Comparison of ENCODE assay signal across 10 cellular contexts in the genomic region with DNA sequence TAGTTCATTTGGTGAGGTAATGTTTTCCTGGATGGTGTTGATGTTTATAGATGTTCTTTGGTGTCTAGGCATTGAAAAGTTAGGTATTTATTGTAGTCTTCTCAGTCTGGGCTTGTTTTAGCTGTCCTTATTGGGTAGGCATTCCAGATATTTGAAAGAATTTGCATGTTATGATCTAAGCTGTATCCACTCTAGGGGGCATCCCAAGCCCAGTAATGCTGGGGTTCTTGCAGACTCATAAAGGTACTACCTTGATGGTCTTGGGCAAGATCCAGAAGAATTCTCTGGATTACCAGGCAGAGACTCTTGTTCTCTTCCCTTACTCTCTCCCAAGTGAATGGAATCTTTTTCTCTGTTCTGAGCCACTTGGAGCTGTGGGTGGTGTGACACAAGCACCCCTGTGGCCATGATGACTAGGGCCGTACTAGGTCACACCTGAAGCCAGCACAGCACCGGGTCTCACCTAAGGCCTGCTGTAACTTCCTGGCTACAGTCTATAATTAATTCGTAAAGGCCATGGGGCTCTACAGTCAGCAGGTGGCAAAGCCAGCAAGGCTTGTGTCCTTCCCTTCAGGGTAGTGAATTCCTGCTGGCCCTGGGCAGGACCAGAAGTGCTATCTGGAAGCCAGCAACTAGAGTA.
DNase-seq lines count a peak whose midpoint lies in the region; ATAC-seq and TF ChIP-seq lines count a peak whose summit lies in the region.
"Had no signal": no experiment of that assay in that cellular context is flagged by ENCODE, and none has a peak within 500 bp of the region (broad histone marks: within the 10 kb centered on the region; RNA-seq: fewer than 3 reads in every experiment).

No MANE protein-coding gene starts in this region.

- H3K27me3 Mint-ChIP-seq in activated naive CD8-positive, alpha-beta T cell treated with anti-CD3 and anti-CD28 coated beads, Interleukin-2, amount 50 U/mL, for 24 hours: peaks cover 4% of the 10 kb centered on the region
- peaks cover 43% of the 10 kb centered on the region for H3K27me3 Mint-ChIP-seq in activated naive CD8-positive, alpha-beta T cell treated with anti-CD3 and anti-CD28 coated beads for 36 hours

- 90% methylated on average over 3 of the region's 3 CpGs for WGBS in smooth muscle cell (ENCODE audit: low lambda C conversion rate)
- 89 to 100% methylated on average over 2 to 3 of the region's 3 CpGs for WGBS in testis, 2 donors

- H3K27me3 ChIP-seq in smooth muscle cell (ENCODE audit: low read depth): peaks cover 21% of the 10 kb centered on the region
- no peaks in the 10 kb centered on the region for H3K27me3 ChIP-seq in testis

- H3K36me3 Mint-ChIP-seq in activated naive CD8-positive, alpha-beta T cell treated with anti-CD3 and anti-CD28 coated beads, Interleukin-2, amount 50 U/mL, for 24 hours (ENCODE audit: low read depth): no peaks in the 10 kb centered on the region
- H3K36me3 Mint-ChIP-seq in activated naive CD8-positive, alpha-beta T cell treated with anti-CD3 and anti-CD28 coated beads for 36 hours: no peaks in the 10 kb centered on the region
- H3K36me3 Mint-ChIP-seq: CD8-positive, alpha-beta memory T cell had no signal

- H3K9me3 ChIP-seq in smooth muscle cell (replicated peaks; ENCODE audit: low read depth): no peaks in the 10 kb centered on the region
- no peaks in the 10 kb centered on the region for H3K9me3 ChIP-seq in testis

- H3K4me3 Mint-ChIP-seq in activated naive CD8-positive, alpha-beta T cell treated with anti-CD3 and anti-CD28 coated beads, Interleukin-2, amount 50 U/mL, for 24 hours: no peak overlapping the region
- no peak overlapping the region for H3K4me3 Mint-ChIP-seq in activated naive CD8-positive, alpha-beta T cell treated with anti-CD3 and anti-CD28 coated beads for 36 hours
- H3K4me3 Mint-ChIP-seq: CD8-positive, alpha-beta memory T cell; central memory CD8-positive, alpha-beta T cell had no signal

- H4K20me1 ChIP-seq in smooth muscle cell (ENCODE audit: low read depth): no peaks in the 10 kb centered on the region

- no peak for DNase-seq in activated naive CD8-positive, alpha-beta T cell treated with anti-CD3 and anti-CD28 coated beads, Interleukin-2, amount 50 U/mL, for 24 hours
- no peak for DNase-seq in activated naive CD8-positive, alpha-beta T cell treated with anti-CD3 and anti-CD28 coated beads for 36 hours
- DNase-seq in NCI-H460 (ENCODE audit: extremely low read depth, low read depth) (peak; percentile 13), dermis blood vessel endothelial cell (peak; percentile 62), smooth muscle cell (lab: John Stamatoyannopoulos, UW; ENCODE audit: unreplicated experiment) (no peak), testis (no peak)
- DNase-seq in stimulated activated CD4-positive, alpha-beta T cell treated with anti-CD3 and anti-CD28 coated beads, Interleukin-4, amount 100 ng/mL, for 4 hours: no peak
- no peak for DNase-seq in central memory CD4-positive, alpha-beta T cell
- DNase-seq: CD8-positive, alpha-beta memory T cell had no signal

- no peaks in the 10 kb centered on the region for H3K4me1 Mint-ChIP-seq in activated naive CD8-positive, alpha-beta T cell treated with anti-CD3 and anti-CD28 coated beads, Interleukin-2, amount 50 U/mL, for 24 hours
- no peaks in the 10 kb centered on the region for H3K4me1 Mint-ChIP-seq in activated naive CD8-positive, alpha-beta T cell treated with anti-CD3 and anti-CD28 coated beads for 36 hours
- H3K4me1 Mint-ChIP-seq: CD8-positive, alpha-beta memory T cell; central memory CD8-positive, alpha-beta T cell had no signal

- no peak overlapping the region for H3K4me2 ChIP-seq in smooth muscle cell

- TF ChIP-seq CTCF in smooth muscle cell (IDR thresholded peaks at IDR 0.05; ENCODE audit: borderline replicate concordance, insufficient read depth, poor library complexity, severe bottlenecking): peak; percentile 12
- TF ChIP-seq CTCF in testis (IDR thresholded peaks at IDR 0.05): no peak

- intact Hi-C loops in testis (cut with DNase I; ENCODE audit: low total_unique reads): no loop called here

- H3K9me3 Mint-ChIP-seq in activated naive CD8-positive, alpha-beta T cell treated with anti-CD3 and anti-CD28 coated beads, Interleukin-2, amount 50 U/mL, for 24 hours: no peaks in the 10 kb centered on the region
- H3K9me3 Mint-ChIP-seq in activated naive CD8-positive, alpha-beta T cell treated with anti-CD3 and anti-CD28 coated beads for 36 hours: no peaks in the 10 kb centered on the region
- H3K9me3 Mint-ChIP-seq: central memory CD8-positive, alpha-beta T cell had no signal

- no peak overlapping the region for H3K9ac ChIP-seq in smooth muscle cell (ENCODE audit: low read depth)

- no peak overlapping the region for H3K27ac ChIP-seq in smooth muscle cell (ENCODE audit: low read depth)
- no peak overlapping the region for H3K27ac ChIP-seq in testis

- H3K36me3 ChIP-seq in smooth muscle cell (ENCODE audit: low read depth) (no peaks in the 10 kb centered on the region), testis (ENCODE audit: low read depth, missing control alignments) (no peaks in the 10 kb centered on the region)

- no peaks in the 10 kb centered on the region for H3K79me2 ChIP-seq in smooth muscle cell (ENCODE audit: low read depth)

- no peak overlapping the region for H2AFZ ChIP-seq in smooth muscle cell (ENCODE audit: low read depth)

- H3F3A ChIP-seq in smooth muscle cell (ENCODE audit: low read depth): no peaks in the 10 kb centered on the region

- H3K4me3 ChIP-seq in smooth muscle cell (no peak overlapping the region), testis (no peak overlapping the region)

- H3K27ac Mint-ChIP-seq in activated naive CD8-positive, alpha-beta T cell treated with anti-CD3 and anti-CD28 coated beads, Interleukin-2, amount 50 U/mL, for 24 hours: no peak overlapping the region
- H3K27ac Mint-ChIP-seq in activated naive CD8-positive, alpha-beta T cell treated with anti-CD3 and anti-CD28 coated beads for 36 hours: no peak overlapping the region
- H3K27ac Mint-ChIP-seq: CD8-positive, alpha-beta memory T cell had no signal

- TF ChIP-seq POLR2A in testis (IDR thresholded peaks at IDR 0.05): no peak

- H3K4me1 ChIP-seq in smooth muscle cell (ENCODE audit: low read depth) (no peaks in the 10 kb centered on the region), testis (no peaks in the 10 kb centered on the region)

- ATAC-seq in activated naive CD8-positive, alpha-beta T cell treated with anti-CD3 and anti-CD28 coated beads, Interleukin-2, amount 50 U/mL, for 24 hours: peak; percentile 15

Comparison
In these comparisons a context has a peak if more than half of its experiments do, and no peak if none do; other contexts are left out.
1. DNase-seq: peak in NCI-H460 (single experiment) and dermis blood vessel endothelial cell (single experiment); none in activated naive CD8-positive, alpha-beta T cell treated with anti-CD3 and anti-CD28 coated beads, Interleukin-2, amount 50 U/mL, for 24 hours (single experiment), activated naive CD8-positive, alpha-beta T cell treated with anti-CD3 and anti-CD28 coated beads for 36 hours (single experiment), smooth muscle cell (single experiment), stimulated activated CD4-positive, alpha-beta T cell treated with anti-CD3 and anti-CD28 coated beads, Interleukin-4, amount 100 ng/mL, for 4 hours (0 of 2), central memory CD4-positive, alpha-beta T cell (single experiment) and testis (single experiment).